Comparison of ENCODE assay signal across 8 cellular contexts in the genomic region with DNA sequence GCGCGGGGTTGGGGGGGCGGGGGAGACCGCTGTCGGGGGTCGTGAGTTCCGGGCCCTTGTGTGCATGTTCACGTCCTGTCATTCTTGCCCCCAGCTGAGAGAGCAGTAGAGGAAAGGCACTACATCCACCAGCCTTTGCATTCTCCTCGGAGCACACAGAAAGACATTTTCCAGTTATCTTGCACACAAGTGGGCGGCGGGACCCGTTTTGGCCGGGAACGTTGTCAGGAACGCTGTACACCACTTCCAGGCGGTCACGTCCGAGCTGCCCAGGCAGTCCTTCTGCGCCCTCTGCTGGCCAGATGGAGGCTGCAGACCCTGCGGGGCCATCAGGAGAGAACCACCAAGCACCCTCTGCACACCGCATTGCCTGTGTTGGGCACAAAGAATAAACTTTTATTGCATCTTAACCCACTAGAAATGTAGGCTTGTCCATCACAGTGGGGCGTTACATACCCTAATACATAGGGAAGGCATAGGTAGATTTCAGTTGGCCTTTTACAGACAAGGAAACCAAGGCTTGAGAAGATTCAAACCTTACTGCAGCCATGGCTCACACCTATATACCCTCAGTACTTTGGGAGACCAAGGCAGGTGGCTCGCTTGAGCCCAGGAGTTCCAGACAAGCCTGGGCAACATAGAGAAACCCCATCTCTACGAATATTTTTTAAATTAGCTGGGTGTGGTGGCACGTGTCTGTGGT. TPM values are rescaled to one million over a fixed set of nuclear protein-coding genes. Genes with fewer than 3 reads are reported as not detected.
DNase-seq lines count a peak whose midpoint lies in the region; ATAC-seq and TF ChIP-seq lines count a peak whose summit lies in the region.

No MANE protein-coding gene starts in this region.

- no peaks in the 10 kb centered on the region for H3K36me3 Mint-ChIP-seq in IgD-negative memory B cell
- no peaks in the 10 kb centered on the region for H3K36me3 Mint-ChIP-seq in naive B cell

- peak; percentile 97 for TF ChIP-seq CTCF in epithelial cell of proximal tubule (conservative IDR thresholded peaks at IDR 0.05; ENCODE audit: low read depth, low read length)

- peak overlapping the region in 3 of 4 donors; percentile 25 to 91 (median 68) for H3K4me3 Mint-ChIP-seq in IgD-negative memory B cell
- peak overlapping the region in 1 of 8 donors; percentile 78 for H3K4me3 Mint-ChIP-seq in naive B cell

- DNase-seq in DMS114 treated with DMSO at 0.1 percent for 48 hours (lab: John Stamatoyannopoulos, UW; ENCODE audit: unreplicated experiment) (peak; percentile 47), OCI-M1 (lab: John Stamatoyannopoulos, UW) (peak; percentile 91), activated T-cell treated with anti-CD3 and anti-CD28 coated beads for 24 hours (ENCODE audit: low read depth) (peak; percentile 80), epithelial cell of proximal tubule (ENCODE audit: low read depth) (no peak), naive B cell (peak; percentile 77)
- peak; percentile 77 for DNase-seq in stimulated activated CD8-positive, alpha-beta memory T cell treated with anti-CD3 and anti-CD28 coated beads, Interleukin-7, amount 100 ng/mL, for 24 hours (ENCODE audit: low read depth)

- H3K4me3 ChIP-seq in epithelial cell of proximal tubule (ENCODE audit: low read depth, low read length) = no peak overlapping the region

- H3K27ac Mint-ChIP-seq in IgD-negative memory B cell (peak overlapping the region in 2 of 3 donors; percentile 67 to 85), naive B cell (peak overlapping the region in 2 of 6 donors; percentile 53 to 56)

- H3K27me3 Mint-ChIP-seq in IgD-negative memory B cell (peaks cover 4% of the 10 kb centered on the region), naive B cell (peaks cover under 1 to 6% (median 2%) of the 10 kb centered on the region in 3 donors)

- no peaks in the 10 kb centered on the region for H3K9me3 Mint-ChIP-seq in IgD-negative memory B cell
- no peaks in the 10 kb centered on the region for H3K9me3 Mint-ChIP-seq in naive B cell

- ATAC-seq in naive B cell (ENCODE audit: low read depth in 2 of 2) (peak; percentile 37), GM18867 (IDR thresholded peaks at IDR 0.05; ENCODE audit: unreplicated experiment) (no peak)

- H3K4me1 Mint-ChIP-seq in IgD-negative memory B cell (peaks cover 0 to 15% (median 8%) of the 10 kb centered on the region in 3 donors), naive B cell (peaks cover 13 to 24% (median 20%) of the 10 kb centered on the region in 3 donors)

RNA-seq across cellular contexts. Expression of a gene that starts 2.8 kb away (rescaled TPM):
- polyA plus RNA-seq in IgD-negative memory B cell = not detected
- 12.7 and 27.7 TPM in 2 replicates for total RNA-seq in epithelial cell of proximal tubule
- under 1 TPM in 1 of 6 donors, not detected in 5; 0.25 TPM for polyA plus RNA-seq in naive B cell (ENCODE audit: low read depth in 6 of 6)

RNA-seq across cellular contexts. Expression of a gene that starts 40.8 kb away (rescaled TPM):
- polyA plus RNA-seq in IgD-negative memory B cell = not detected
- 63.1 and 97.2 TPM in 2 replicates for total RNA-seq in epithelial cell of proximal tubule
- polyA plus RNA-seq in naive B cell (ENCODE audit: low read depth in 6 of 6) = not detected
